Comparison of ENCODE assay signal across 28 cellular contexts in genomic region chr6:45982280-45983036, GRCh38. TPM values are rescaled to one million over a fixed set of nuclear protein-coding genes. Genes with fewer than 3 reads are reported as not detected.
DNase-seq lines count a peak whose midpoint lies in the region; ATAC-seq and TF ChIP-seq lines count a peak whose summit lies in the region.
"Had no signal": no experiment of that assay in that cellular context is flagged by ENCODE, and none has a peak within 500 bp of the region (broad histone marks: within the 10 kb centered on the region; RNA-seq: fewer than 3 reads in every experiment).

No MANE protein-coding gene starts in this region.

- no peaks in the 10 kb centered on the region for H3K79me2 ChIP-seq in PC-3 (ENCODE audit: low read length)

- ATAC-seq in heart right ventricle (no peak), left cardiac atrium (no peak), PC-3 (no peak), gastrocnemius medialis (no peak)
- ATAC-seq: GM12878, HCT116 had no signal

- H4K20me1 ChIP-seq in PC-3 (ENCODE audit: low read length) = no peaks in the 10 kb centered on the region
- H4K20me1 ChIP-seq: BLaER1 treated with 17β-estradiol and CSF1 and Interleukin-3, amounts not matched to agents 10 nM and 100 nM had no signal

- in situ Hi-C loops in gastrocnemius medialis (cut with MboI; ENCODE audit: low sequenced_read_pairs in 4 of 4) = no loop called here

- TF ChIP-seq POLR2A in gastrocnemius medialis (IDR thresholded peaks at IDR 0.05) = no peak

- DNase-seq in heart right ventricle (no peak), left cardiac atrium (no peak), PC-3 (peak; percentile 52), left kidney (ENCODE audit: low read depth, low spot score) (peak; percentile 84), gastrocnemius medialis (no peak), amniotic stem cell (lab: John Stamatoyannopoulos, UW) (no peak), NOMO-1 (lab: John Stamatoyannopoulos, UW; ENCODE audit: unreplicated experiment in 2 of 2) (no peak), activated gamma-delta T cell treated with Interleukin-2 at 50 U/mL for 16 hours (no peak)
- DNase-seq: AML-193; CD4-positive, alpha-beta T cell; DMS53; EL; GDM1; GOT3; NCI-H1092 treated with DMSO at 0.1 percent for 48 hours; NCI-H1436 treated with DMSO at 0.1 percent for 48 hours; NCI-H187 treated with DMSO at 0.1 percent for 48 hours; NCI-H446; NCI-H524 treated with DMSO at 0.1 percent for 48 hours; NCI-H774; RPMI8226; SHP77 had no signal

- WGBS in heart right ventricle, 2 donors = 87 to 89% methylated on average over 9 of the region's 9 CpGs

- H2AFZ ChIP-seq in PC-3 (ENCODE audit: low read length) = no peak overlapping the region

- intact Hi-C loops in heart right ventricle (cut with DNase I) (no loop called here), left cardiac atrium (cut with DNase I) (no loop called here), PC-3 (cut with micrococcal nuclease) (no loop called here), gastrocnemius medialis (cut with DNase I; ENCODE audit: low total_unique reads) (no loop called here)

- CTCF ChIA-PET in PC-3 (lab: Charles Lee) = no interaction called here

- BruUV-seq in PC-3 (replicated peaks; lab: Mats Ljungman, UMichigan) = no TSS peak

- no peaks in the 10 kb centered on the region for H3K9me3 ChIP-seq in heart right ventricle
- no peaks in the 10 kb centered on the region for H3K9me3 ChIP-seq in PC-3 (ENCODE audit: low read length)
- no peaks in the 10 kb centered on the region for H3K9me3 ChIP-seq in gastrocnemius medialis
- H3K9me3 ChIP-seq: BLaER1 treated with 17β-estradiol and CSF1 and Interleukin-3, amounts not matched to agents 10 nM and 100 nM had no signal

- no peaks in the 10 kb centered on the region for H3F3A ChIP-seq in PC-3 (ENCODE audit: low read length, unreplicated experiment)

- H3K27ac ChIP-seq in heart right ventricle (peak overlapping the region in 7 of 10 donors; percentile 26 to 94 (median 89)), PC-3 (ENCODE audit: low read length) (peak overlapping the region; percentile 15), gastrocnemius medialis (peak overlapping the region in 3 of 4 donors; percentile 89 to 94 (median 91))
- H3K27ac ChIP-seq: BLaER1 treated with 17β-estradiol and CSF1 and Interleukin-3, amounts not matched to agents 10 nM and 100 nM had no signal

- H3K36me3 ChIP-seq in heart right ventricle = peaks cover 0 to 54% (median 0%) of the 10 kb centered on the region in 9 donors
- no peaks in the 10 kb centered on the region for H3K36me3 ChIP-seq in PC-3 (ENCODE audit: low read depth, low read length)
- H3K36me3 ChIP-seq in gastrocnemius medialis = no peaks in the 10 kb centered on the region
- H3K36me3 ChIP-seq: BLaER1 treated with 17β-estradiol and CSF1 and Interleukin-3, amounts not matched to agents 10 nM and 100 nM had no signal

- H3K9ac ChIP-seq in PC-3 (ENCODE audit: low read length) = no peak overlapping the region
- H3K9ac ChIP-seq: BLaER1 treated with 17β-estradiol and CSF1 and Interleukin-3, amounts not matched to agents 10 nM and 100 nM had no signal

- no peak overlapping the region for H3K4me3 ChIP-seq in heart right ventricle
- no peak overlapping the region for H3K4me3 ChIP-seq in PC-3 (ENCODE audit: low read length)
- no peak overlapping the region for H3K4me3 ChIP-seq in gastrocnemius medialis
- H3K4me3 ChIP-seq: BLaER1 treated with 17β-estradiol and CSF1 and Interleukin-3, amounts not matched to agents 10 nM and 100 nM; GM12878 had no signal

- H3K27me3 ChIP-seq in heart right ventricle (no peaks in the 10 kb centered on the region), PC-3 (ENCODE audit: low read length) (no peaks in the 10 kb centered on the region), gastrocnemius medialis (no peaks in the 10 kb centered on the region)
- H3K27me3 ChIP-seq: BLaER1 treated with 17β-estradiol and CSF1 and Interleukin-3, amounts not matched to agents 10 nM and 100 nM had no signal

- POLR2A ChIA-PET in PC-3 (lab: Charles Lee; ENCODE audit: unreplicated experiment) = no interaction called here

- H3K4me1 ChIP-seq in heart right ventricle (peaks cover 2 to 98% (median 49%) of the 10 kb centered on the region in 9 donors), PC-3 (ENCODE audit: insufficient read depth, low read length) (no peaks in the 10 kb centered on the region), gastrocnemius medialis (peaks cover 76 to 94% of the 10 kb centered on the region in 2 donors)
- H3K4me1 ChIP-seq: BLaER1 treated with 17β-estradiol and CSF1 and Interleukin-3, amounts not matched to agents 10 nM and 100 nM had no signal

- no peak overlapping the region for H3K4me2 ChIP-seq in PC-3 (ENCODE audit: low read length)
- H3K4me2 ChIP-seq: BLaER1 treated with 17β-estradiol and CSF1 and Interleukin-3, amounts not matched to agents 10 nM and 100 nM had no signal

- H3K9me2 ChIP-seq in PC-3 (replicated peaks; ENCODE audit: low read length) = no peaks in the 10 kb centered on the region

- TF ChIP-seq CTCF in heart right ventricle (IDR thresholded peaks at IDR 0.05) (no peak), PC-3 (conservative IDR thresholded peaks at IDR 0.05; ENCODE audit: low read depth, low read length) (no peak), gastrocnemius medialis (IDR thresholded peaks at IDR 0.05 in 4 of 5, conservative IDR thresholded peaks at IDR 0.05 in 1 of 5) (no peak)

RNA-seq across cellular contexts. Expression of gene CLIC5, which starts 33.2 kb away (rescaled TPM):
- total RNA-seq in heart right ventricle (100 to 1,000 TPM; 263 to 372 (median 332) TPM), left cardiac atrium (100 to 1,000 TPM in 1 of 2 donors, 10 to 100 TPM in 1; 92.1 to 109 TPM), PC-3 (2014; rRNA removed) (not detected in 2 replicates), gastrocnemius medialis (10 to 100 TPM; 78.6 to 97.0 (median 91.7) TPM)
- polyA plus RNA-seq in heart right ventricle = 10 to 100 TPM; 28.1 to 53.6 TPM
- total RNA-seq: GM12878, M059J, SK-MEL-5 had no signal
- polyA plus RNA-seq: AG04450 had no signal

Comparison
In these comparisons a context has a peak if more than half of its experiments do, and no peak if none do; other contexts are left out.
1. DNase-seq: peak in PC-3 (single experiment) and left kidney (single experiment); none in heart right ventricle (0 of 2), left cardiac atrium (single experiment), gastrocnemius medialis (0 of 2), amniotic stem cell (single experiment), NOMO-1 (0 of 2) and activated gamma-delta T cell treated with Interleukin-2 at 50 U/mL for 16 hours (single experiment).
2. H3K27ac ChIP-seq: peak in every context shown above with its lines; median percentile 91 in gastrocnemius medialis; 89 in heart right ventricle; 15 in PC-3.
3. RNA of gene CLIC5, which starts 33.2 kb away (total RNA-seq): 263 to 372 TPM in heart right ventricle, 92.1 to 109 TPM in left cardiac atrium and 78.6 to 97.0 TPM in gastrocnemius medialis; not detected in PC-3; every median in the first group is over 10 times any median in the second.